Comparison of ENCODE assay signal across 13 cellular contexts in the genomic region with DNA sequence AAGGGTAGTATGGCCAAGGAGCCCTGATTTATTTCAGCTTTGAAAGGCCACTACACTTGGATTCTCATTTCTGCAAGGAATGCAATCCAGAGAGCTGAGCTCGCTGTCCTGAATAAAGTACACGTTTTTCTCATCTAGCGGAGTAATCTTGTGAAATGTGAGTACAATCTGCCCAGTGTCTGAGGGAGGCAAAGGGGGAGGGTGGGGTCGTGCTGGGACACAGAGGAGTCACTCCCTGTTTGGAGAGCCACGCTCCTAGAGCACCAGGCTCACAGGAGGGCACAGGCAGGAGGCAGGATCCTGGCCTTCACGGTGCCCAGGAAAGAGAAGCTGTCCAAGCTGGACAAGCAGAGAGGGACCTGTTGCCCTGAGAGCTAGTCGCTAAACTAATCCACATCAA. TPM values are rescaled to one million over a fixed set of nuclear protein-coding genes. Genes with fewer than 3 reads are reported as not detected.
A peak's percentile ranks its signal among the peaks of the same experiment; 100 is the strongest.
DNase-seq lines count a peak whose midpoint lies in the region; ATAC-seq, FAIRE-seq and TF ChIP-seq lines count a peak whose summit lies in the region.
"Had no signal": no experiment of that assay in that cellular context is flagged by ENCODE, and none has a peak within 500 bp of the region (broad histone marks: within the 10 kb centered on the region; RNA-seq: fewer than 3 reads in every experiment).

No MANE protein-coding gene starts in this region.

- FAIRE-seq in K562 (lab: Jason Lieb, UNC): no peak

- H2AFZ ChIP-seq in K562 (ENCODE audit: low read depth, low read length): no peak overlapping the region

- H4K20me1 ChIP-seq in K562 (replicated peaks; ENCODE audit: control insufficient read depth, insufficient read depth, low read length): no peaks in the 10 kb centered on the region

- 0% methylated on average over 1 of the region's 7 CpGs for WGBS in K562 (ENCODE audit: insufficient coverage, low coverage, missing lambda C conversion rate)

- in situ Hi-C loops in K562 (cut with MboI): no loop called here

- H3K9me3 ChIP-seq in K562 (replicated peaks; ENCODE audit: control insufficient read depth, insufficient read depth, low read depth, low read length): no peaks in the 10 kb centered on the region

- no peak overlapping the region for H3K4me3 ChIP-seq in K562

- H3K9ac ChIP-seq in K562 (ENCODE audit: insufficient read depth in 1 of 2, low read depth in 2 of 2, low read length in 2 of 2): peak overlapping the region in 1 of 2 experiments; percentile 79; a peak in 2 of 4 replicates

- no peaks in the 10 kb centered on the region for H3K9me1 ChIP-seq in K562 (ENCODE audit: control insufficient read depth, insufficient read depth, low read length)

- peaks cover 9 to 30% of the 10 kb centered on the region in 2 experiments; a peak in 3 of 5 replicates for H3K4me1 ChIP-seq in K562 (replicated peaks in 1 of 2; ENCODE audit: control insufficient read depth in 2 of 2, insufficient read depth in 2 of 2, low read length in 2 of 2)

- no peak for TF ChIP-seq RAD21 in K562 (CRISPR knock-in tag; conservative IDR thresholded peaks at IDR 0.05 in 1 of 2, IDR thresholded peaks at IDR 0.05 in 1 of 2)

- no peak for TF ChIP-seq EP300 in K562 (IDR thresholded peaks at IDR 0.05; ENCODE audit: low read length)

- peaks cover 9% of the 10 kb centered on the region; the same call in 1 of the 3 replicates for H3K36me3 ChIP-seq in K562 (ENCODE audit: control insufficient read depth, insufficient read depth, low read length)

- ATAC-seq in K562 (peak; percentile 68), sciatic nerve (peak; percentile 87), GM21529 (IDR thresholded peaks at IDR 0.05; ENCODE audit: unreplicated experiment) (no peak)
- ATAC-seq: HCT116; stimulated activated naive CD8-positive, alpha-beta T cell treated with anti-CD3 and anti-CD28 coated beads, Interleukin-15, Interleukin-2, amounts not matched to agents 100 U/mL and 50 U/mL, for 24 hours had no signal

- no peak for TF ChIP-seq CTCF in K562 (IDR thresholded peaks at IDR 0.05 in 2 of 3, conservative IDR thresholded peaks at IDR 0.05 in 1 of 3; ENCODE audit: insufficient read depth in 2 of 3, low read depth in 1 of 3, low read length in 3 of 3)

- no peak overlapping the region; the same call in 2 of the 3 replicates for H3K27ac ChIP-seq in K562 (ENCODE audit: extremely low read depth, low read depth, low read length)

- peak overlapping the region; percentile 18; the same call in 1 of the 2 replicates for H3K4me2 ChIP-seq in K562 (ENCODE audit: insufficient read depth, low read length)

- no peak for TF ChIP-seq POLR2A in K562 (conservative IDR thresholded peaks at IDR 0.05)

- DNase-seq in GM04504 (ENCODE audit: low read depth) (peak; percentile 46), K562 (ENCODE audit: extremely low read depth in 1 of 4, low spot score in 3 of 4) (peak; percentile 16 to 33 (median 24)), hippocampal formation (lab: John Stamatoyannopoulos, UW) (peak; percentile 35 to 47), sciatic nerve (ENCODE audit: low spot score) (no peak), NCI-H2081 treated with DMSO at 0.1 percent for 48 hours (lab: John Stamatoyannopoulos, UW) (no peak), A172 (ENCODE audit: low spot score) (no peak)
- DNase-seq in effector CD4-positive, alpha-beta T cell: no peak
- DNase-seq: CD4-positive, alpha-beta memory T cell; immature natural killer cell; stimulated activated naive CD8-positive, alpha-beta T cell treated with anti-CD3 and anti-CD28 coated beads, Interleukin-15, Interleukin-2, amounts not matched to agents 100 U/mL and 50 U/mL, for 24 hours had no signal

- CTCF ChIA-PET in K562 (lab: Yijun Ruan, JAX; ENCODE audit: low intra/inter-chr PET ratio): no interaction called here

- intact Hi-C loops in K562 (cut with micrococcal nuclease): no loop called here
- intact Hi-C loops in sciatic nerve (cut with DNase I): no loop called here

- H3K27me3 ChIP-seq in K562 (ENCODE audit: control insufficient read depth in 2 of 2, insufficient read depth in 2 of 2, low read length in 2 of 2): no peaks in the 10 kb centered on the region

- H3K79me2 ChIP-seq in K562 (ENCODE audit: control insufficient read depth, insufficient read depth, low read length): peaks cover 77% of the 10 kb centered on the region

- POLR2A ChIA-PET in K562 (lab: Yijun Ruan, JAX): interaction anchor here (0.7 kb wide), 1 partner anchor 15 kb away, joined by 5 read pairs; no protein-coding TSS in a partner anchor

- BruUV-seq in K562 (replicated peaks; lab: Mats Ljungman, UMichigan): no TSS peak

TF ChIP-seq in K562, 482 proteins besides CTCF, POLR2A, EP300 and RAD21 (continues in another document):
- TF ChIP-seq ZNF124 (CRISPR knock-in tag; IDR thresholded peaks at IDR 0.05): no peak
- TF ChIP-seq, protein P1, sequence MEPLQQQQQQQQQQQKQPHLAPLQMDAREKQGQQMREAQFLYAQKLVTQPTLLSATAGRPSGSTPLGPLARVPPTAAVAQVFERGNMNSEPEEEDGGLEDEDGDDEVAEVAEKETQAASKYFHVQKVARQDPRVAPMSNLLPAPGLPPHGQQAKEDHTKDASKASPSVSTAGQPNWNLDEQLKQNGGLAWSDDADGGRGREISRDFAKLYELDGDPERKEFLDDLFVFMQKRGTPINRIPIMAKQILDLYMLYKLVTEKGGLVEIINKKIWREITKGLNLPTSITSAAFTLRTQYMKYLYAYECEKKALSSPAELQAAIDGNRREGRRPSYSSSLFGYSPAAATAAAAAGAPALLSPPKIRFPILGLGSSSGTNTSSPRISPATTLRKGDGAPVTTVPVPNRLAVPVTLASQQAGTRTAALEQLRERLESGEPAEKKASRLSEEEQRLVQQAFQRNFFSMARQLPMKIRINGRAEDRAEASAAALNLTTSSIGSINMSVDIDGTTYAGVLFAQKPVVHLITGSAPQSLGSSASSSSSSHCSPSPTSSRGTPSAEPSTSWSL (CRISPR knock-in tag; IDR thresholded peaks at IDR 0.05; ENCODE audit: borderline replicate concordance): no peak
- TF ChIP-seq, protein P2, sequence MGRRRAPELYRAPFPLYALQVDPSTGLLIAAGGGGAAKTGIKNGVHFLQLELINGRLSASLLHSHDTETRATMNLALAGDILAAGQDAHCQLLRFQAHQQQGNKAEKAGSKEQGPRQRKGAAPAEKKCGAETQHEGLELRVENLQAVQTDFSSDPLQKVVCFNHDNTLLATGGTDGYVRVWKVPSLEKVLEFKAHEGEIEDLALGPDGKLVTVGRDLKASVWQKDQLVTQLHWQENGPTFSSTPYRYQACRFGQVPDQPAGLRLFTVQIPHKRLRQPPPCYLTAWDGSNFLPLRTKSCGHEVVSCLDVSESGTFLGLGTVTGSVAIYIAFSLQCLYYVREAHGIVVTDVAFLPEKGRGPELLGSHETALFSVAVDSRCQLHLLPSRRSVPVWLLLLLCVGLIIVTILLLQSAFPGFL (CRISPR knock-in tag; IDR thresholded peaks at IDR 0.05): no peak
- no peak for TF ChIP-seq SMAD2 (IDR thresholded peaks at IDR 0.05; ENCODE audit: low read depth, low read length)
- TF ChIP-seq FOXJ2 (tag; IDR thresholded peaks at IDR 0.05): no peak
- TF ChIP-seq ILF3 (IDR thresholded peaks at IDR 0.05; ENCODE audit: borderline replicate concordance): no peak

RNA-seq across cellular contexts. Expression of a gene that starts 51.0 kb away (rescaled TPM):
- total RNA-seq in K562 (2011; cell fraction: chromatin; rRNA removed; ENCODE audit: low replicate concordance): not detected in 2 replicates
- total RNA-seq in K562 (2011; cell fraction: nucleolus; rRNA removed): not detected in 2 replicates
- total RNA-seq in K562 (2011; cell fraction: nucleoplasm; rRNA removed): not detected in 2 replicates
- total RNA-seq in K562 (2014; rRNA removed): not detected in 2 replicates
- not detected in 2 replicates for total RNA-seq in K562 (2014; rRNA removed; fragmentation: Illumina TruSeq; extraction: Trizol)
- total RNA-seq in K562 (2015; rRNA removed; fragmentation: Illumina TruSeq; extraction: Trizol): not detected in 2 replicates
- total RNA-seq in K562 (2021): not detected in 2 replicates
- polyA plus RNA-seq in K562 (2011; rRNA removed): not detected in 2 replicates
- polyA plus RNA-seq in K562 (2011; cell fraction: cytosol; rRNA removed): not detected in 2 replicates
- not detected in 2 replicates for polyA plus RNA-seq in K562 (2011; cell fraction: nucleus; rRNA removed)
- polyA plus RNA-seq in K562 (2012): 0.07 TPM in 1 of 2 replicates, not detected in the other
- not detected in 2 replicates for polyA plus RNA-seq in K562 (2014; fragmentation: Illumina TruSeq; extraction: Trizol)
- polyA plus RNA-seq in K562 (2014; fragmentation: Nextera tagmentation; extraction: Ambion mirVana): under 1 TPM in 1 of 2 experiments, not detected in 1; 0.11 TPM
- polyA plus RNA-seq in K562 (2014; rRNA removed): not detected in 2 replicates
- polyA minus RNA-seq in K562 (2011; rRNA and poly(A)+ RNA removed): not detected in 2 replicates
- not detected in 2 replicates for polyA minus RNA-seq in K562 (2011; cell fraction: cytosol; rRNA and poly(A)+ RNA removed)
- polyA minus RNA-seq in K562 (2011; cell fraction: nucleus; rRNA and poly(A)+ RNA removed): not detected in 2 replicates
- total RNA-seq in sciatic nerve: not detected
- total RNA-seq in A172 (2014; rRNA removed; shearing (Covaris generic)): not detected in 2 replicates
- total RNA-seq: CD4-positive, alpha-beta memory T cell; dermis microvascular lymphatic vessel endothelial cell had no signal
- polyA plus RNA-seq: CD4-positive, alpha-beta memory T cell; immature natural killer cell had no signal

RNA-seq across cellular contexts. Expression of a gene that starts 56.5 kb away (rescaled TPM):
- total RNA-seq in K562 (2011; cell fraction: chromatin; rRNA removed; ENCODE audit: low replicate concordance): 12.8 and 17.7 TPM in 2 replicates
- 9.3 and 12.6 TPM in 2 replicates for total RNA-seq in K562 (2011; cell fraction: nucleolus; rRNA removed)
- total RNA-seq in K562 (2011; cell fraction: nucleoplasm; rRNA removed): 17.5 and 29.5 TPM in 2 replicates
- total RNA-seq in K562 (2014; rRNA removed) (3.6 and 5.0 TPM in 2 replicates), K562 (2014; rRNA removed; fragmentation: Illumina TruSeq; extraction: Trizol) (7.4 and 7.8 TPM in 2 replicates), K562 (2015; rRNA removed; fragmentation: Illumina TruSeq; extraction: Trizol) (5.5 TPM in 2 replicates), K562 (2021) (11.7 and 12.8 TPM in 2 replicates), sciatic nerve (14.9 TPM)
- polyA plus RNA-seq in K562 (2011; rRNA removed) (10.1 and 11.1 TPM in 2 replicates), K562 (2014; fragmentation: Illumina TruSeq; extraction: Trizol) (10.6 and 12.5 TPM in 2 replicates), K562 (2014; fragmentation: Nextera tagmentation; extraction: Ambion mirVana) (1 to 10 TPM; 4.6 to 7.2 TPM), K562 (2014; rRNA removed) (5.7 and 6.9 TPM in 2 replicates)
- 6.0 and 8.7 TPM in 2 replicates for polyA plus RNA-seq in K562 (2011; cell fraction: cytosol; rRNA removed)
- polyA plus RNA-seq in K562 (2011; cell fraction: nucleus; rRNA removed): 5.3 and 5.6 TPM in 2 replicates
- 4.7 and 6.0 TPM in 2 replicates for polyA plus RNA-seq in K562 (2012)
- polyA minus RNA-seq in K562 (2011; rRNA and poly(A)+ RNA removed): 20.4 and 22.2 TPM in 2 replicates
- polyA minus RNA-seq in K562 (2011; cell fraction: cytosol; rRNA and poly(A)+ RNA removed): 7.6 and 10.5 TPM in 2 replicates
- polyA minus RNA-seq in K562 (2011; cell fraction: nucleus; rRNA and poly(A)+ RNA removed): 8.5 and 11.9 TPM in 2 replicates
- total RNA-seq in A172 (2014; rRNA removed; shearing (Covaris generic)): 0.02 TPM in 1 of 2 replicates, not detected in the other

Comparison
In these comparisons a context has a peak if more than half of its experiments do, and no peak if none do; other contexts are left out.
1. DNase-seq: peak in GM04504 (single experiment), K562 (4 of 4) and hippocampal formation (2 of 2); none in sciatic nerve (single experiment), NCI-H2081 treated with DMSO at 0.1 percent for 48 hours (single experiment), effector CD4-positive, alpha-beta T cell (single experiment) and A172 (single experiment).